2 cellular contexts compared by ENCODE assay signal in the genomic region with DNA sequence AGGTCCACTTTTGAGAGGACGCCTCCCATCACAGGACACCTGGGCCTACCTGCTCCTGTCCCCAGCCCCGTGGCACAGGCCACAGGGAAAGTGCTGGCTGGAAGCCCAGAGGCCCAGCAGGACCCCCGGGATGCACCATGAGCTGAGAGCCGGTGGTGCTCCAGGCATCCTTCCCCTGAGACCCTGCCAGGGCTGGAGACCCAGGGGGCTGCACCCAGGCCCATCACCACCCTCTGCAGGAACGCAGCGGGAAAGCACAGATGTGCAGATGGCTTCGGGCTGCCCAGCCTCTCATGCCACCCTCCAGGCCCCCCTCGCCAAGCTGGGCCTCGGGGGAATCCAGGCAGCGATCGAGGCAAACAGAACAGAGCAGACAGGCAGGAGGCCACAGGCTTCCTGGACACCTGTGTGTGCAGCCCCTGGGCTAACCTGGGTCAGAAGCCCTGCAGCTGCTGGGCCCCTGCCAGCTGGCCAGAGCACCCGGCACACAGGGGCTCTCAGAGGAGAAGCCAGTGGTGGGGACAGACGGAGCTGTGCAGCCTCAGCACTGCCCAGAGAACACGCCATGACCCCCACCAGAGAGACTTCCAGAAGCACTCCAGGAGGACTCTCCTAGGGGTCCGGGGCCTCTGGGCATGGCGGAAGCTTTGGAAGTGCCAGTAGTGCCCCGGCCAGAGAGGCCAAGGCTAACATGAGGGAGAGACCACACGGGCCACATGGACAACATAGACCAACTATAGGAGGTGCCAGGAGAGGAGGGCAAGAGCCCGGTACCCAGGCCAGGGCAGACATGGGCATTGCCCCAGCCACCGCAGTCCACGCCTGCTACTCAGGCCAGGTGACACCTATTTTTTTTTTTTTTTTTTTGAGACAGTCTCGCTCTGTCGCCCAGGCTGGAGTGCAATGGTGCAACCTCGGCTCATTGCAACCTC.
TF ChIP-seq lines count a peak whose summit lies in the region.

No MANE protein-coding gene starts in this region.

TF ChIP-seq in IMR-90, 13 proteins besides CTCF, POLR2A, EP300 and RAD21:
- TF ChIP-seq, protein P1, sequence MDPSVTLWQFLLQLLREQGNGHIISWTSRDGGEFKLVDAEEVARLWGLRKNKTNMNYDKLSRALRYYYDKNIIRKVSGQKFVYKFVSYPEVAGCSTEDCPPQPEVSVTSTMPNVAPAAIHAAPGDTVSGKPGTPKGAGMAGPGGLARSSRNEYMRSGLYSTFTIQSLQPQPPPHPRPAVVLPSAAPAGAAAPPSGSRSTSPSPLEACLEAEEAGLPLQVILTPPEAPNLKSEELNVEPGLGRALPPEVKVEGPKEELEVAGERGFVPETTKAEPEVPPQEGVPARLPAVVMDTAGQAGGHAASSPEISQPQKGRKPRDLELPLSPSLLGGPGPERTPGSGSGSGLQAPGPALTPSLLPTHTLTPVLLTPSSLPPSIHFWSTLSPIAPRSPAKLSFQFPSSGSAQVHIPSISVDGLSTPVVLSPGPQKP (IDR thresholded peaks at IDR 0.05; ENCODE audit: borderline replicate concordance, low read depth, low read length) = no peak
- TF ChIP-seq CHD1 (IDR thresholded peaks at IDR 0.05; ENCODE audit: low read depth, low read length) (no peak), RFX5 (IDR thresholded peaks at IDR 0.05; ENCODE audit: low read depth, low read length) (no peak), USF2 (IDR thresholded peaks at IDR 0.05; ENCODE audit: low read depth, low read length) (no peak), MAFK (IDR thresholded peaks at IDR 0.05; ENCODE audit: low read depth, low read length) (no peak), MXI1 (IDR thresholded peaks at IDR 0.05; ENCODE audit: borderline replicate concordance, low read depth, low read length) (no peak), FOS (IDR thresholded peaks at IDR 0.05; ENCODE audit: low read depth, low read length) (no peak), CEBPB (IDR thresholded peaks at IDR 0.05; ENCODE audit: low read depth, low read length) (no peak), BHLHE40 (IDR thresholded peaks at IDR 0.05; ENCODE audit: low read depth, low read length) (no peak), NFE2L2 (IDR thresholded peaks at IDR 0.05; ENCODE audit: low read depth, low read length) (no peak), SMC3 (IDR thresholded peaks at IDR 0.05; ENCODE audit: low read depth, low read length) (no peak), RCOR1 (IDR thresholded peaks at IDR 0.05; ENCODE audit: insufficient replicate concordance, low read length) (no peak), MAZ (IDR thresholded peaks at IDR 0.05; ENCODE audit: borderline replicate concordance, low read depth, low read length) (no peak)

TF ChIP-seq in K562, 482 proteins besides CTCF, POLR2A, EP300 and RAD21:
- TF ChIP-seq UBTF (IDR thresholded peaks at IDR 0.05; ENCODE audit: borderline replicate concordance in 1 of 2, low read depth in 2 of 2, low read length in 2 of 2) = 0 out of 4 replicates have a peak, but pooled peaks have one; percentile 3 to 22
- no peak for TF ChIP-seq NFIC (IDR thresholded peaks at IDR 0.05)
